ENCODE assay signal across 1 cellular context in the genomic region with DNA sequence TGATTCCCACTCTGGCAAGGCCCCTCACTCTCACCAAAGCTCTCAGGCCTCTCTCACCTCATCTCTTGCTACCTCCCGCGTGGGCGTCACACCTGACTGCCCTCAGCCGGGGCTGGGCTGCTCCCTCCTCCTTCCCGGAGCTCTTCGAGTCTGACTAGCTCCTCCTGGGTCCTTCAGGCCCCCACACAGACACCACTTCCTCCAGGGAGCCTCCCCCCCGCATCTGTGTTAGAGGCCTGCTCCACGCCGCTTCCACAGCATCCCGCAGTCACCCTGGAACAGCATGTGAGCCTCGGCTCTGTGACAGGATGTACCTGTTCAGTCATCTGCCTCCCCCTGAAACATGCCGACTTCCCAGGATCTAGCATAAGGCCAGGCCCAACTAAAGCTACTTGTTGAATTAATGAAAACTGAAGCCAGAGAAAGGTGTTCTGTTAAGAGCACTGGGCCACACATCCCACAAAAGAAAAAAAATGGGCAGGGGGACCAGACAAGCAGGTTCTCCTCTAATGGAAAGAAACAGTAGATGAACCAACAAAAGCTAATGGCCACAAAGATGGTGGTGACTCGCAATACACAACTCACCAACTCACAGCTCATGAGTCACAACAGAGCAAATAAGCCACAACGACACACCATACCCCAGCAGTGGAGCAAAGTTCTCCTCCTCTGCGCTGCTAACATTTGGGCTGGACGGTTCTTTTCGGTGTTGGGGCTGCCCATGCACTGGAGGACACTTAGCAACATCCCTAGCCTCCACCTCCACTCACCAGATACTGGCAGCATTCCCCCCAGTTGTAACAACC.
TF ChIP-seq lines count a peak whose summit lies in the region.

No MANE protein-coding gene starts in this region.

TF ChIP-seq in endothelial cell of umbilical vein, 7 proteins besides CTCF, POLR2A, EP300 and RAD21:
- TF ChIP-seq POLR2AphosphoS5 (IDR thresholded peaks at IDR 0.05; ENCODE audit: insufficient read depth, low read depth, low read length) (no peak), FOS (IDR thresholded peaks at IDR 0.05; ENCODE audit: borderline replicate concordance, insufficient read depth, low read length) (peak; percentile 28)
